Comparison of ENCODE assay signal across 27 cellular contexts in genomic region chr1:225532240-225532944, GRCh38.
DNase-seq lines count a peak whose midpoint lies in the region; ATAC-seq, FAIRE-seq and TF ChIP-seq lines count a peak whose summit lies in the region.
"Had no signal": no experiment of that assay in that cellular context is flagged by ENCODE, and none has a peak within 500 bp of the region (broad histone marks: within the 10 kb centered on the region; RNA-seq: fewer than 3 reads in every experiment).

No MANE protein-coding gene starts in this region.

- ATAC-seq in GM21786 (IDR thresholded peaks at IDR 0.05; ENCODE audit: unreplicated experiment), result no peak
- ATAC-seq: activated CD8-positive, alpha-beta T cell treated with anti-CD3 and anti-CD28 coated beads for 36 hours; left cardiac atrium; stimulated activated memory B cell treated with anti-CD40 and anti-IgM and Interleukin-4, amounts not matched to agents 10 μg/mL and 1 μg/mL and 100 μg/mL, for 72 hours had no signal

- FAIRE-seq in TTC549 (lab: Jason Lieb, UNC), result peak; percentile 87
- FAIRE-seq: astrocyte had no signal

- H3K4me1 Mint-ChIP-seq in mesothelial cell of epicardium (peaks cover 23% of the 10 kb centered on the region), CD14-positive monocyte (no peaks in the 10 kb centered on the region)
- H3K4me1 Mint-ChIP-seq: activated naive CD8-positive, alpha-beta T cell treated with anti-CD3 and anti-CD28 coated beads, Interleukin-2, amount 10 ng/mL, durations not matched to agents 7 days and 5 days; B cell; naive B cell; stimulated activated memory B cell treated with anti-CD40 and anti-IgM and Interleukin-4, amounts not matched to agents 10 μg/mL and 1 μg/mL and 100 μg/mL, for 72 hours had no signal

- peak overlapping the region; percentile 66 for H3K27ac Mint-ChIP-seq in mesothelial cell of epicardium
- H3K27ac Mint-ChIP-seq in CD14-positive monocyte, result no peak overlapping the region
- H3K27ac Mint-ChIP-seq: activated CD8-positive, alpha-beta T cell treated with anti-CD3 and anti-CD28 coated beads for 36 hours; activated naive CD8-positive, alpha-beta T cell treated with anti-CD3 and anti-CD28 coated beads, Interleukin-2, amount 10 ng/mL, durations not matched to agents 7 days and 5 days; B cell; naive B cell; stimulated activated memory B cell treated with anti-CD40 and anti-IgM and Interleukin-4, amounts not matched to agents 10 μg/mL and 1 μg/mL and 100 μg/mL, for 72 hours had no signal

- intact Hi-C loops in CD14-positive monocyte (cut with micrococcal nuclease), result no loop called here

- H3K36me3 Mint-ChIP-seq in mesothelial cell of epicardium (no peaks in the 10 kb centered on the region), CD14-positive monocyte (no peaks in the 10 kb centered on the region)
- H3K36me3 Mint-ChIP-seq: activated naive CD8-positive, alpha-beta T cell treated with anti-CD3 and anti-CD28 coated beads, Interleukin-2, amount 10 ng/mL, durations not matched to agents 7 days and 5 days; naive B cell; stimulated activated memory B cell treated with anti-CD40 and anti-IgM and Interleukin-4, amounts not matched to agents 10 μg/mL and 1 μg/mL and 100 μg/mL, for 72 hours had no signal

- TF ChIP-seq CTCF in mesothelial cell of epicardium (IDR thresholded peaks at IDR 0.05; ENCODE audit: unreplicated experiment) (no peak), CD14-positive monocyte (IDR thresholded peaks at IDR 0.05) (no peak)

- DNase-seq in NCI-H1105 treated with DMSO at 0.1 percent for 48 hours (lab: John Stamatoyannopoulos, UW) (peak; percentile 45), NCI-H1105 (lab: John Stamatoyannopoulos, UW) (no peak), NCI-H1436 treated with DMSO at 0.1 percent for 48 hours (lab: John Stamatoyannopoulos, UW) (peak; percentile 38), mesothelial cell of epicardium (ENCODE audit: low spot score in 2 of 2, unreplicated experiment in 2 of 2) (no peak), GDM1 (lab: John Stamatoyannopoulos, UW) (no peak), CD14-positive monocyte (ENCODE audit: low spot score) (no peak)
- DNase-seq: 8988T; activated CD4-positive, CD25-positive, alpha-beta regulatory T cell treated with anti-CD3 and anti-CD28 coated beads, Interleukin-2, amount 50 U/mL, for 72 hours; activated CD8-positive, alpha-beta T cell treated with anti-CD3 and anti-CD28 coated beads for 36 hours; activated effector memory CD4-positive, alpha-beta T cell treated with Interleukin-2 at 50 U/mL for 16 hours; activated naive CD8-positive, alpha-beta T cell treated with anti-CD3 and anti-CD28 coated beads, Interleukin-2, amount 10 ng/mL, durations not matched to agents 7 days and 5 days; central memory CD4-positive, alpha-beta T cell; dermis blood vessel endothelial cell; H7; head of caudate nucleus; left cardiac atrium; naive B cell; NCI-H1092; NCI-H2171 treated with DMSO at 0.1 percent for 48 hours; nucleus accumbens; SHP77; SW 1271 had no signal

- H3K27me3 Mint-ChIP-seq in mesothelial cell of epicardium (ENCODE audit: low read depth) (no peaks in the 10 kb centered on the region), CD14-positive monocyte (ENCODE audit: low read depth in 3 of 3) (peaks cover 0 to 3% (median 2%) of the 10 kb centered on the region in 3 donors)
- H3K27me3 Mint-ChIP-seq: naive B cell; stimulated activated memory B cell treated with anti-CD40 and anti-IgM and Interleukin-4, amounts not matched to agents 10 μg/mL and 1 μg/mL and 100 μg/mL, for 72 hours had no signal

- H3K9me3 Mint-ChIP-seq in mesothelial cell of epicardium (no peaks in the 10 kb centered on the region), CD14-positive monocyte (no peaks in the 10 kb centered on the region)
- H3K9me3 Mint-ChIP-seq: activated CD8-positive, alpha-beta T cell treated with anti-CD3 and anti-CD28 coated beads for 36 hours; activated naive CD8-positive, alpha-beta T cell treated with anti-CD3 and anti-CD28 coated beads, Interleukin-2, amount 10 ng/mL, durations not matched to agents 7 days and 5 days; naive B cell; stimulated activated memory B cell treated with anti-CD40 and anti-IgM and Interleukin-4, amounts not matched to agents 10 μg/mL and 1 μg/mL and 100 μg/mL, for 72 hours had no signal

- no peak overlapping the region for H3K4me3 Mint-ChIP-seq in mesothelial cell of epicardium
- no peak overlapping the region for H3K4me3 Mint-ChIP-seq in CD14-positive monocyte
- H3K4me3 Mint-ChIP-seq: activated CD8-positive, alpha-beta T cell treated with anti-CD3 and anti-CD28 coated beads for 36 hours; activated naive CD8-positive, alpha-beta T cell treated with anti-CD3 and anti-CD28 coated beads, Interleukin-2, amount 10 ng/mL, durations not matched to agents 7 days and 5 days; B cell; naive B cell; stimulated activated memory B cell treated with anti-CD40 and anti-IgM and Interleukin-4, amounts not matched to agents 10 μg/mL and 1 μg/mL and 100 μg/mL, for 72 hours had no signal

Comparison
In these comparisons a context has a peak if more than half of its experiments do, and no peak if none do; other contexts are left out.
1. DNase-seq: peak in NCI-H1105 treated with DMSO at 0.1 percent for 48 hours (single experiment) and NCI-H1436 treated with DMSO at 0.1 percent for 48 hours (single experiment); none in NCI-H1105 (single experiment), mesothelial cell of epicardium (0 of 2), GDM1 (single experiment) and CD14-positive monocyte (single experiment).